Comparison of ENCODE assay signal across 8 cellular contexts in genomic region chr19:10085641-10086031, GRCh38. TPM values are rescaled to one million over a fixed set of nuclear protein-coding genes. Genes with fewer than 3 reads are reported as not detected.
A peak's percentile ranks its signal among the peaks of the same experiment; 100 is the strongest.
DNase-seq lines count a peak whose midpoint lies in the region; ATAC-seq and TF ChIP-seq lines count a peak whose summit lies in the region.

No MANE protein-coding gene starts in this region.

- H3K27ac ChIP-seq in heart left ventricle (peak overlapping the region; percentile 78 to 97 (median 92)), brain microvascular endothelial cell (peak overlapping the region; percentile 26), mesendoderm (ENCODE audit: low read depth, low read length) (no peak overlapping the region)

- H3K9ac ChIP-seq in mesendoderm (ENCODE audit: low read length), result peak overlapping the region; percentile 65

- H3K4me3 ChIP-seq in heart left ventricle, result peak overlapping the region; percentile 27 to 100 (median 86)
- H3K4me3 ChIP-seq in brain microvascular endothelial cell (ENCODE audit: low read depth, low read length), result peak overlapping the region; percentile 81
- H3K4me3 ChIP-seq in mesendoderm (ENCODE audit: low read length), result no peak overlapping the region

- intact Hi-C loops in heart left ventricle (cut with DNase I) (loop anchor here in 1 of 10 donors (2.0 kb wide), 1 partner anchor 43 kb away; no protein-coding TSS in a partner anchor), Right ventricle myocardium superior (cut with DNase I) (no loop called here)

- H2BK5ac ChIP-seq in mesendoderm (ENCODE audit: low read length), result no peak overlapping the region

- no peak overlapping the region for H3K23ac ChIP-seq in mesendoderm (ENCODE audit: low read length)

- no peak for DNase-seq in heart left ventricle
- no peak for DNase-seq in Right ventricle myocardium superior
- DNase-seq in brain microvascular endothelial cell, result no peak
- DNase-seq in mesendoderm, result no peak
- DNase-seq in COLO829 (ENCODE audit: low spot score), result no peak
- DNase-seq in retina, result no peak
- no peak for DNase-seq in germinal center (ENCODE audit: low spot score)

- H3K27me3 ChIP-seq in heart left ventricle (no peaks in the 10 kb centered on the region), brain microvascular endothelial cell (replicated peaks) (no peaks in the 10 kb centered on the region), mesendoderm (ENCODE audit: insufficient read depth, low read length, poor library complexity) (no peaks in the 10 kb centered on the region)

- H4K5ac ChIP-seq in mesendoderm (ENCODE audit: low read length), result no peak overlapping the region

- no peaks in the 10 kb centered on the region for H3K79me2 ChIP-seq in mesendoderm (ENCODE audit: control insufficient read depth, insufficient read depth, low read length)

- peak overlapping the region; percentile 78 for H3K56ac ChIP-seq in mesendoderm (ENCODE audit: low read length)

- no peak overlapping the region for H4K8ac ChIP-seq in mesendoderm (ENCODE audit: low read depth, low read length)

- ATAC-seq in heart left ventricle, result peak in 1 of 4 donors; percentile 11
- ATAC-seq in Right ventricle myocardium superior (ENCODE audit: poor library complexity), result no peak
- no peak for ATAC-seq in GM21619 (IDR thresholded peaks at IDR 0.05; ENCODE audit: unreplicated experiment)

- H2BK120ac ChIP-seq in mesendoderm (ENCODE audit: low read depth, low read length), result no peak overlapping the region

- H3K18ac ChIP-seq in mesendoderm (ENCODE audit: low read length), result peak overlapping the region; percentile 15

- no peak overlapping the region for H3K4ac ChIP-seq in mesendoderm (ENCODE audit: low read depth, low read length)

- H3K4me1 ChIP-seq in heart left ventricle (peaks cover 0 to 16% (median 3%) of the 10 kb centered on the region in 12 donors), mesendoderm (ENCODE audit: control insufficient read depth, low read depth, low read length) (no peaks in the 10 kb centered on the region)

- H3K4me2 ChIP-seq in mesendoderm (ENCODE audit: low read length), result peak overlapping the region; percentile 81

- TF ChIP-seq CTCF in heart left ventricle (IDR thresholded peaks at IDR 0.05) (no peak), brain microvascular endothelial cell (IDR thresholded peaks at IDR 0.05; ENCODE audit: low read depth, low read length, missing control alignments) (no peak)

- in situ Hi-C loops in brain microvascular endothelial cell (cut with HindIII; ENCODE audit: low pct_ligation_motif_present, low sequenced_read_pairs), result no loop called here

- H3K36me3 ChIP-seq in heart left ventricle, result peaks cover 0 to 18% (median 8%) of the 10 kb centered on the region in 9 donors
- peaks cover 14% of the 10 kb centered on the region for H3K36me3 ChIP-seq in brain microvascular endothelial cell (replicated peaks)
- no peaks in the 10 kb centered on the region for H3K36me3 ChIP-seq in mesendoderm (ENCODE audit: control insufficient read depth, insufficient read depth, low read length)

- no peaks in the 10 kb centered on the region for H3K79me1 ChIP-seq in mesendoderm (ENCODE audit: low read length)

- H2AK5ac ChIP-seq in mesendoderm (ENCODE audit: low read length), result no peak overlapping the region

- H2BK15ac ChIP-seq in mesendoderm (replicated peaks; ENCODE audit: low read depth), result no peak overlapping the region

- WGBS in heart left ventricle, 4 donors, result 18 to 32% (median 23%) methylated on average over 10 to 14 of the region's 14 CpGs
- WGBS in mesendoderm (ENCODE audit: extremely low coverage, insufficient coverage, low lambda C conversion rate), result no CpG with 5 or more reads among the region's 14 CpGs

- peaks cover 0 to 6% (median 0%) of the 10 kb centered on the region in 12 donors for H3K9me3 ChIP-seq in heart left ventricle

- no peak for TF ChIP-seq POLR2A in heart left ventricle (IDR thresholded peaks at IDR 0.05)

RNA-seq across cellular contexts. Expression of gene SHFL, which starts 0.5 kb away (rescaled TPM):
- total RNA-seq in heart left ventricle (10 to 100 TPM in 4 of 9 donors, 1 to 10 TPM in 5; 6.3 to 29.0 (median 8.7) TPM), Right ventricle myocardium superior (8.5 TPM)
- polyA plus RNA-seq in heart left ventricle, result 10 to 100 TPM in 1 of 2 donors, 1 to 10 TPM in 1; 7.7 to 13.0 TPM
- polyA plus RNA-seq in mesendoderm (2013, experiment 1 of 2), result 4.3 TPM
- 4.2 TPM for polyA plus RNA-seq in mesendoderm (2013, experiment 2 of 2)

RNA-seq across cellular contexts. Expression of gene ANGPTL6, which starts 16.8 kb away (rescaled TPM):
- under 1 TPM in 1 of 9 donors, not detected in 8; 0.43 TPM for total RNA-seq in heart left ventricle
- under 1 TPM in 1 of 2 donors, not detected in 1; 0.19 TPM for polyA plus RNA-seq in heart left ventricle
- not detected for total RNA-seq in Right ventricle myocardium superior
- 0.03 TPM for polyA plus RNA-seq in mesendoderm (2013, experiment 1 of 2)
- polyA plus RNA-seq in mesendoderm (2013, experiment 2 of 2), result 0.07 TPM

RNA-seq across cellular contexts. Expression of gene PPAN, which starts 20.5 kb away (rescaled TPM):
- total RNA-seq in heart left ventricle, result 10 to 100 TPM; 16.3 to 24.9 (median 19.0) TPM
- polyA plus RNA-seq in heart left ventricle, result 10 to 100 TPM; 34.4 to 41.4 TPM
- 20.0 TPM for total RNA-seq in Right ventricle myocardium superior
- polyA plus RNA-seq in mesendoderm (2013, experiment 1 of 2), result 59.7 TPM
- polyA plus RNA-seq in mesendoderm (2013, experiment 2 of 2), result 60.8 TPM

RNA-seq across cellular contexts. Expression of gene P2RY11, which starts 25.9 kb away (rescaled TPM):
- total RNA-seq in heart left ventricle (10 to 100 TPM in 1 of 9 donors, 1 to 10 TPM in 8; 3.1 to 11.7 (median 6.3) TPM), Right ventricle myocardium superior (4.9 TPM)
- polyA plus RNA-seq in heart left ventricle, result 1 to 10 TPM; 3.6 to 5.2 TPM
- polyA plus RNA-seq in mesendoderm (2013, experiment 1 of 2), result 11.5 TPM
- 11.9 TPM for polyA plus RNA-seq in mesendoderm (2013, experiment 2 of 2)

RNA-seq across cellular contexts. Expression of gene EIF3G, which starts 34.1 kb away (rescaled TPM):
- total RNA-seq in heart left ventricle, result 100 to 1,000 TPM; 148 to 302 (median 179) TPM
- polyA plus RNA-seq in heart left ventricle, result 100 to 1,000 TPM; 124 to 233 TPM
- total RNA-seq in Right ventricle myocardium superior, result 153 TPM
- 193 TPM for polyA plus RNA-seq in mesendoderm (2013, experiment 1 of 2)
- 197 TPM for polyA plus RNA-seq in mesendoderm (2013, experiment 2 of 2)
